ENCODE assay signal across 22 cellular contexts in the genomic region with DNA sequence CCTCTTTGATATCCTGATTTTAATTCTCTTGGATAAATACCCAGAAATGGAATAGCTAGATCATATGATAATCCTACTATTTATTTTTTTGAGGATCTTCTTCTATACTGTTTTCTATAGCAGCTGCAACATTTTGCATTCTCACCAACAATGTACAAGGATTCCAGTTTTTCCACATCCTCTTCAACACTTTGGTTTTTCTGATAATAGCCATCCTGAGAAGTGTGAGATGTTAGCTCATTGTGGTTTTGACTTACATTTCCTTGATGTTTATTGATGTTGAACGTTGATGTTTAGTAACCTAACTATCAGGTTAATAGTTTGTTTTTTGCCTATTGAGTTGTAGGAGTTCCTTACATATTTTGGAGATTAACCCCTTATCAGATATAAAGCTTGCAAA.
"Had no signal": no experiment of that assay in that cellular context is flagged by ENCODE, and none has a peak within 500 bp of the region (broad histone marks: within the 10 kb centered on the region; RNA-seq: fewer than 3 reads in every experiment).

No MANE protein-coding gene starts in this region.

- H3K27ac Mint-ChIP-seq: activated naive CD4-positive, alpha-beta T cell treated with anti-CD3 and anti-CD28 coated beads for 36 hours; progenitor cell of endocrine pancreas; stimulated activated naive CD8-positive, alpha-beta T cell treated with anti-CD3 and anti-CD28 coated beads, Interleukin-15, Interleukin-2, amounts not matched to agents 100 ng/mL and 50 ng/mL, for 24 hours had no signal

- H3K27me3 Mint-ChIP-seq: progenitor cell of endocrine pancreas; stimulated activated naive CD8-positive, alpha-beta T cell treated with anti-CD3 and anti-CD28 coated beads, Interleukin-15, Interleukin-2, amounts not matched to agents 100 ng/mL and 50 ng/mL, for 24 hours had no signal

- ATAC-seq: activated T-cell treated with anti-CD3 and anti-CD28 coated beads, Interleukin-2, amount 50 U/mL, for 4 hours; left cardiac atrium; left ventricle myocardium superior; sciatic nerve; SK-N-SH treated with all-trans-retinoic acid at 6 μM for 48 hours had no signal

- DNase-seq: activated CD4-positive, alpha-beta T cell treated with anti-CD3 and anti-CD28 coated beads for 4 hours; activated CD4-positive, CD25-positive, alpha-beta regulatory T cell; activated CD8-positive, alpha-beta memory T cell treated with anti-CD3 and anti-CD28 coated beads, Interleukin-2, amount 50 U/mL, for 4 hours; activated effector memory CD4-positive, alpha-beta T cell treated with Interleukin-2 at 50 U/mL for 16 hours; activated naive CD4-positive, alpha-beta T cell treated with anti-CD3 and anti-CD28 coated beads for 36 hours; activated T-cell treated with anti-CD3 and anti-CD28 coated beads, Interleukin-2, amount 50 U/mL, for 4 hours; anterior cingulate cortex; colonic mucosa; effector CD8-positive, alpha-beta T cell; glutamatergic neuron; left cardiac atrium; left ventricle myocardium superior; ovary; retina; stimulated activated CD4-positive, alpha-beta T cell treated with anti-CD3 and anti-CD28 coated beads, Interleukin-12 subunit alpha, Interleukin-12 subunit beta, amount 100 ng/mL, for 4 hours; stimulated activated CD4-positive, alpha-beta T cell treated with anti-CD3 and anti-CD28 coated beads, Interleukin-4, amount 100 ng/mL, for 1 hour; trophoblast cell; uterus had no signal

- H3K4me3 Mint-ChIP-seq: activated naive CD4-positive, alpha-beta T cell treated with anti-CD3 and anti-CD28 coated beads for 36 hours; activated T-cell treated with anti-CD3 and anti-CD28 coated beads, Interleukin-2, amount 50 U/mL, for 4 hours; stimulated activated naive CD8-positive, alpha-beta T cell treated with anti-CD3 and anti-CD28 coated beads, Interleukin-15, Interleukin-2, amounts not matched to agents 100 ng/mL and 50 ng/mL, for 24 hours had no signal
